ENCODE assay signal across 15 cellular contexts in the genomic region with DNA sequence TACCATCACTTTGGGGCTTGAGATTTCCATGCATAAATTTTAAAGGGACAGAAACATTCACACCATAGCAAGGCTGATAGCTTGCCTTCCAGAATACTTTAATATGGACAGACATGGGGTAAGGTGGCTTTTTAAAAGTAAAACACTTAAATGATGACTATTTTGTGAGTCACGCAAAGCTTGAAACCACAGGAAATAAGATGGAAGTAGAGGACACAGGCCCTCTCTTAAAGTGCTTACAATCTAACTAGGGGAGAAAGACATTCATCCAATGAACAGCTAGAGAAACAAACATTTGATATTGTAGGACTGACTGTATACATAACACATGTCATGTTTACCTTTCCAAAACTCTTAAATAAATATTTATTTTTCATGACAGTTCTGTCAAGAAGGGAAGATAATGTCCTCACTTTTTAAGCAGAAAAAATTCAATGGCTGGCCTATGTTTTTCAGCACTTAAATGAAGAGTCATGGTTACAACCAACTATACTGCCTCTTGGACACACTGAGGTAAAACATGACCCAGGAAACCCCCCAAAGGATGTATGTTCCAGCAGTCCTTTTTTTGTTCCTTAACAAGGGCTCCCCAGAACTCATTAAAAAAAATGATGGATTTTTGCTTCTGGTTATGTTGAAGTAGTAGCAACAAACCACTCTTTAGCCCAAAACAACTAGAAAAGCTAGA.
DNase-seq lines count a peak whose midpoint lies in the region; ATAC-seq and TF ChIP-seq lines count a peak whose summit lies in the region.
"Had no signal": no experiment of that assay in that cellular context is flagged by ENCODE, and none has a peak within 500 bp of the region (broad histone marks: within the 10 kb centered on the region; RNA-seq: fewer than 3 reads in every experiment).

No MANE protein-coding gene starts in this region.

- H3K27ac Mint-ChIP-seq in MCF 10A (ENCODE audit: low read depth, unreplicated experiment): no peak overlapping the region
- H3K27ac Mint-ChIP-seq: neural progenitor cell had no signal

- H3K27ac ChIP-seq in breast epithelium (no peak overlapping the region), RWPE2 (ENCODE audit: poor library complexity, severe bottlenecking) (peak overlapping the region; percentile 16)
- H3K27ac ChIP-seq: HL-60, left ventricle myocardium inferior, neural progenitor cell had no signal

- H3K36me3 Mint-ChIP-seq in MCF 10A (ENCODE audit: insufficient read depth, unreplicated experiment): no peaks in the 10 kb centered on the region

- H3K9me3 ChIP-seq in breast epithelium (peaks cover 0 to 6% of the 10 kb centered on the region in 2 donors), RWPE2 (ENCODE audit: severe bottlenecking) (no peaks in the 10 kb centered on the region)

- H3K4me3 Mint-ChIP-seq in MCF 10A (ENCODE audit: unreplicated experiment): no peak overlapping the region
- H3K4me3 Mint-ChIP-seq: neural progenitor cell had no signal

- CTCF ChIA-PET in MCF 10A (lab: Yijun Ruan, JAX): interaction anchor here (0.6 to 1.1 kb wide), 2 partner anchors 83 to 290 kb away, joined by 3 read pairs; no protein-coding TSS in a partner anchor

- no peak for TF ChIP-seq CTCF in MCF 10A (IDR thresholded peaks at IDR 0.05; ENCODE audit: unreplicated experiment)
- TF ChIP-seq CTCF in breast epithelium (IDR thresholded peaks at IDR 0.05): no peak
- TF ChIP-seq CTCF in RWPE2 (IDR thresholded peaks at IDR 0.05; ENCODE audit: poor library complexity, severe bottlenecking): no peak

- ATAC-seq in RWPE2 (ENCODE audit: low read depth) (peak; percentile 88), GM21723 (IDR thresholded peaks at IDR 0.05; ENCODE audit: unreplicated experiment) (no peak)

- H3K27me3 ChIP-seq in breast epithelium: no peaks in the 10 kb centered on the region
- H3K27me3 ChIP-seq in RWPE2 (ENCODE audit: insufficient read depth, poor library complexity, severe bottlenecking): no peaks in the 10 kb centered on the region
- H3K27me3 ChIP-seq: neural progenitor cell had no signal

- BruUV-seq in MCF 10A (replicated peaks; lab: Mats Ljungman, UMichigan): no TSS peak

- TF ChIP-seq POLR2A in breast epithelium (IDR thresholded peaks at IDR 0.05): no peak

- H3K4me3 ChIP-seq in breast epithelium (no peak overlapping the region), RWPE2 (ENCODE audit: severe bottlenecking) (no peak overlapping the region)
- H3K4me3 ChIP-seq: left ventricle myocardium inferior, neural progenitor cell had no signal

- POLR2A ChIA-PET in MCF 10A (lab: Yijun Ruan, JAX): interaction anchor here (0.7 to 0.9 kb wide), 2 partner anchors 12 kb away, joined by 3 read pairs; no protein-coding TSS in a partner anchor

- no peaks in the 10 kb centered on the region for H3K36me3 ChIP-seq in breast epithelium
- H3K36me3 ChIP-seq in RWPE2 (ENCODE audit: low read depth): no peaks in the 10 kb centered on the region
- H3K36me3 ChIP-seq: left ventricle myocardium inferior, neural progenitor cell had no signal

- peaks cover 9% of the 10 kb centered on the region for H3K9me3 Mint-ChIP-seq in MCF 10A (ENCODE audit: unreplicated experiment)

- H3K4me1 ChIP-seq in breast epithelium (no peaks in the 10 kb centered on the region), RWPE2 (ENCODE audit: insufficient read depth, poor library complexity, severe bottlenecking) (peaks cover 11% of the 10 kb centered on the region)
- H3K4me1 ChIP-seq: neural progenitor cell had no signal

- DNase-seq in MCF 10A (ENCODE audit: unreplicated experiment) (peak; percentile 64), breast epithelium (ENCODE audit: low spot score in 2 of 2) (no peak), RWPE2 (ENCODE audit: low spot score) (no peak), fibroblast of peridontal ligament (ENCODE audit: extremely low read depth) (peak; percentile 71), SHP77 treated with DMSO at 0.1 percent for 48 hours (lab: John Stamatoyannopoulos, UW) (no peak), hippocampal formation (lab: John Stamatoyannopoulos, UW) (no peak), NCI-H187 treated with DMSO at 0.1 percent for 48 hours (lab: John Stamatoyannopoulos, UW) (no peak)
- DNase-seq: activated effector memory CD4-positive, alpha-beta T cell treated with anti-CD3 and anti-CD28 coated beads, Interleukin-2, amount 50 U/mL, for 16 hours; glutamatergic neuron; left ventricle myocardium inferior; NCI-H1105 treated with DMSO at 0.1 percent for 48 hours; NCI-H748 treated with DMSO at 0.1 percent for 48 hours had no signal

- intact Hi-C loops in MCF 10A (cut with micrococcal nuclease): no loop called here
- intact Hi-C loops in breast epithelium (cut with DNase I; ENCODE audit: low total_unique reads): no loop called here

- no peaks in the 10 kb centered on the region for H3K27me3 Mint-ChIP-seq in MCF 10A (ENCODE audit: insufficient read depth, unreplicated experiment)

- peaks cover 13% of the 10 kb centered on the region for H3K4me1 Mint-ChIP-seq in MCF 10A (ENCODE audit: insufficient read depth, unreplicated experiment)

Comparison
In these comparisons a context has a peak if more than half of its experiments do, and no peak if none do; other contexts are left out.
1. DNase-seq: peak in MCF 10A (single experiment) and fibroblast of peridontal ligament (single experiment); none in breast epithelium (0 of 2), RWPE2 (single experiment), SHP77 treated with DMSO at 0.1 percent for 48 hours (single experiment), hippocampal formation (0 of 2) and NCI-H187 treated with DMSO at 0.1 percent for 48 hours (single experiment).